8 cellular contexts compared by ENCODE assay signal in genomic region chr1:39798859-39799769, GRCh38. TPM values are rescaled to one million over a fixed set of nuclear protein-coding genes. Genes with fewer than 3 reads are reported as not detected.
DNase-seq lines count a peak whose midpoint lies in the region; TF ChIP-seq lines count a peak whose summit lies in the region.
"Not testable (repeated sequence)": the region's sequence is repeated elsewhere in the genome, so short reads cannot be mapped to it uniquely, and the experiment has no call there.

No MANE protein-coding gene starts in this region.

- in situ Hi-C loops in HAP-1 (cut with MboI; ENCODE audit: low sequenced_read_pairs): loop anchor here (10.0 kb wide), 1 partner anchor 194 kb away; no protein-coding TSS in a partner anchor

- not testable (repeated sequence) for H3K4me3 ChIP-seq in HAP-1, SJCRH30

- not testable (repeated sequence) for H3K4me1 ChIP-seq in HAP-1, SJCRH30

- H3K27me3 ChIP-seq in HAP-1 (ENCODE audit: low read depth); SJCRH30: not testable (repeated sequence)

- TF ChIP-seq CTCF in GM12873 (IDR thresholded peaks at IDR 0.05; ENCODE audit: insufficient read depth, low read depth, low read length, missing control alignments): peak; percentile 67

- H3K27ac ChIP-seq in SJCRH30 (peak overlapping the region; percentile 2; the same call in 1 of the 2 replicates), temporal lobe (ENCODE audit: low read depth, low read length) (peak overlapping the region; percentile 23)

- not testable (repeated sequence) for H3K36me3 ChIP-seq in HAP-1 (replicated peaks); SJCRH30

- not testable (repeated sequence) for H3K9me3 ChIP-seq in HAP-1; SJCRH30 (replicated peaks)

- intact Hi-C loops in head of caudate nucleus (cut with DNase I); posterior cingulate gyrus (cut with DNase I): not testable (repeated sequence)

- DNase-seq in HAP-1 (ENCODE audit: low spot score in 2 of 2) (peak; percentile 85 to 92), LHCN-M2 (ENCODE audit: low read depth) (peak; percentile 80), SJCRH30 (peak; percentile 57 to 63), head of caudate nucleus (peak; percentile 33 to 91 (median 77)), posterior cingulate gyrus (peak in 8 of 10 donors; percentile 44 to 94 (median 71))
- peak; percentile 87 for DNase-seq in activated effector memory CD4-positive, alpha-beta T cell treated with Interleukin-2 at 50 U/mL for 16 hours

RNA-seq across cellular contexts. Expression of gene BMP8B, which starts 10.4 kb away (rescaled TPM):
- total RNA-seq in LHCN-M2 (2014; rRNA removed) (0.58 and 1.2 TPM in 2 replicates), temporal lobe (0.49 TPM)
- 0.78 TPM for polyA plus RNA-seq in LHCN-M2 (2012)
- 12.2 and 12.6 TPM in 2 replicates for total RNA-seq in SJCRH30 (2014; rRNA removed; shearing (Covaris generic))

RNA-seq across cellular contexts. Expression of gene OXCT2, which starts 28.0 kb away (rescaled TPM):
- 0.58 and 0.69 TPM in 2 replicates for total RNA-seq in LHCN-M2 (2014; rRNA removed)
- 0.26 TPM for polyA plus RNA-seq in LHCN-M2 (2012)
- total RNA-seq in SJCRH30 (2014; rRNA removed; shearing (Covaris generic)): 3.8 and 4.3 TPM in 2 replicates
- 0.49 TPM for total RNA-seq in temporal lobe
